In genomic region chr21:39364949-39365348, GRCh38 we compare ENCODE assay signal across 27 cellular contexts.
"Had no signal": no experiment of that assay in that cellular context is flagged by ENCODE, and none has a peak within 500 bp of the region (broad histone marks: within the 10 kb centered on the region; RNA-seq: fewer than 3 reads in every experiment).

No MANE protein-coding gene starts in this region.

- H3K27me3 ChIP-seq: gastrocnemius medialis, heart right ventricle, left lung, right atrium auricular region, testis, tibial artery had no signal

- DNase-seq: dermis blood vessel endothelial cell; effector memory CD4-positive, alpha-beta T cell; erythroblast; foreskin fibroblast; gastrocnemius medialis; glutamatergic neuron; heart right ventricle; hippocampal formation; left cardiac atrium; left lung; mesenchymal stem cell; mucosa of descending colon; naive B cell; spleen; stimulated activated CD4-positive, alpha-beta T cell treated with anti-CD3 and anti-CD28 coated beads, Interleukin-4, amount 100 ng/mL, for 4 hours; stimulated activated naive CD8-positive, alpha-beta T cell treated with anti-CD3 and anti-CD28 coated beads, Interleukin-15, Interleukin-2, amounts not matched to agents 100 U/mL and 50 U/mL, for 24 hours; substantia nigra; testis; tibial artery had no signal

- H3K9me3 ChIP-seq: gastrocnemius medialis, heart right ventricle, left lung, mucosa of descending colon, prostate gland, right atrium auricular region, spleen, testis, tibial artery had no signal

- H3K4me3 ChIP-seq: coronary artery, gastrocnemius medialis, heart right ventricle, left lung, mucosa of descending colon, prostate gland, right atrium auricular region, skin epidermis, spleen, testis, tibial artery had no signal

- FAIRE-seq: islet of Langerhans had no signal

- H3K27ac ChIP-seq: coronary artery, gastrocnemius medialis, heart right ventricle, left lung, right atrium auricular region, skin epidermis, spleen, testis, tibial artery had no signal

- H3K4me1 ChIP-seq: gastrocnemius medialis, right atrium auricular region had no signal

- ATAC-seq: gastrocnemius medialis; heart right ventricle; left cardiac atrium; left lung; mucosa of descending colon; natural killer cell treated with Interleukin-12 subunit alpha and Interleukin-12 subunit beta and Interleukin-15 and Interleukin-18, amount 100 ng/mL, for 72 hours; sciatic nerve; stimulated activated memory B cell treated with anti-CD40 and anti-IgM and Interleukin-4, amounts not matched to agents 10 μg/mL and 1 μg/mL and 100 μg/mL, for 72 hours; stimulated activated naive CD8-positive, alpha-beta T cell treated with anti-CD3 and anti-CD28 coated beads, Interleukin-15, Interleukin-2, amounts not matched to agents 100 U/mL and 50 U/mL, for 24 hours had no signal

- H3K36me3 ChIP-seq: gastrocnemius medialis, heart right ventricle, left lung, prostate gland, right atrium auricular region, spleen, tibial artery had no signal
